Comparison of ENCODE assay signal across 35 cellular contexts in the genomic region with DNA sequence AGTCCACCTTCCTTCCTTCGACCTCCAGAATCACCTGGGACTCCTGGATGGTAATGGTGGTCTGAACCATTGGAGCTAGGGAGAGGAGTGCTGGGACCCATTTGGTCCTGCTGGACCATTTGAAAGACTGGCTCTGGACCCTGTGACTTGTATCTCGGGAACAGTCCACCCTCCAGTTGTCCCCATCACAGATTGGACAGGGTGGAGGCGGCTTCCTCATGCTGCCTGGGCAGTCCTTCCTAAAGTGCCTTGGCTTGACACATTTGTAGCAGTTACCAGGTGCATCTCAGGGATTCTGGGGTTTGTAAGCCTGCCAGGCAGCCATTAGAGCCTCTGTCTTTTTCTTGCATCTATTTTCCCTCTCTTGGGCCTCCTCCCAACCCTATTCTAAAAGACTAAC.
"Had no signal": no experiment of that assay in that cellular context is flagged by ENCODE, and none has a peak within 500 bp of the region (broad histone marks: within the 10 kb centered on the region; RNA-seq: fewer than 3 reads in every experiment).

No MANE protein-coding gene starts in this region.

- H3K9me3 Mint-ChIP-seq: activated naive CD8-positive, alpha-beta T cell treated with anti-CD3 and anti-CD28 coated beads for 36 hours had no signal

- DNase-seq: activated effector memory CD4-positive, alpha-beta T cell treated with anti-CD3 and anti-CD28 coated beads, Interleukin-2, amount 50 U/mL, for 16 hours; activated effector memory CD4-positive, alpha-beta T cell treated with Interleukin-2 at 50 U/mL for 16 hours; activated gamma-delta T cell; activated gamma-delta T cell treated with Interleukin-2 at 50 U/mL for 16 hours; activated naive CD4-positive, alpha-beta T cell; activated naive CD4-positive, alpha-beta T cell treated with anti-CD3 and anti-CD28 coated beads for 36 hours; activated naive CD4-positive, alpha-beta T cell treated with anti-CD3 and anti-CD28 coated beads, Interleukin-2, amount 10 ng/mL, durations not matched to agents 7 days and 5 days; activated naive CD4-positive, alpha-beta T cell treated with anti-CD3 and anti-CD28 coated beads, Interleukin-2, amount 50 U/mL, for 16 hours; activated naive CD4-positive, alpha-beta T cell treated with Interleukin-2 at 50 U/mL for 16 hours; activated naive CD8-positive, alpha-beta T cell treated with anti-CD3 and anti-CD28 coated beads for 36 hours; activated naive CD8-positive, alpha-beta T cell treated with anti-CD3 and anti-CD28 coated beads, Interleukin-2, amount 10 ng/mL, durations not matched to agents 7 days and 5 days; activated naive CD8-positive, alpha-beta T cell treated with anti-CD3 and anti-CD28 coated beads, Interleukin-2, amount 50 U/mL, for 24 hours; activated T-cell treated with anti-CD3 and anti-CD28 coated beads, Interleukin-2, amount 50 U/mL, for 1 hour; activated T-cell treated with anti-CD3 and anti-CD28 coated beads, Interleukin-2, amount 50 U/mL, for 24 hours; activated T-cell treated with anti-CD3 and anti-CD28 coated beads, Interleukin-2, amount 50 U/mL, for 4 hours; activated T-cell treated with anti-CD3 and anti-CD28 coated beads, Interleukin-2, amount 50 U/mL, for 48 hours; activated T-cell treated with anti-CD3 and anti-CD28 coated beads, Interleukin-2, amount 50 U/mL, for 72 hours; adrenal gland; amniotic stem cell; amygdala; anterior cingulate cortex; aorta; body of pancreas; brain microvascular endothelial cell; caudate nucleus; central memory CD4-positive, alpha-beta T cell; cerebellar nuclear complex had no signal

- ATAC-seq: activated naive CD4-positive, alpha-beta T cell treated with anti-CD3 and anti-CD28 coated beads, Interleukin-2, amount 50 U/mL, for 72 hours; activated naive CD8-positive, alpha-beta T cell treated with anti-CD3 and anti-CD28 coated beads, Interleukin-2, amount 50 U/mL, for 24 hours; activated T-cell treated with anti-CD3 and anti-CD28 coated beads, Interleukin-2, amount 50 U/mL, for 4 hours; activated T-cell treated with anti-CD3 and anti-CD28 coated beads, Interleukin-2, amount 50 U/mL, for 72 hours; activated T-helper 17 cell treated with anti-CD3 and anti-CD28 coated beads, Interleukin-2, amount 50 U/mL, for 72 hours; body of pancreas had no signal

- H3K4me3 Mint-ChIP-seq: activated naive CD4-positive, alpha-beta T cell treated with anti-CD3 and anti-CD28 coated beads for 36 hours; activated naive CD4-positive, alpha-beta T cell treated with anti-CD3 and anti-CD28 coated beads, Interleukin-2, amount 10 ng/mL, durations not matched to agents 7 days and 5 days; activated naive CD4-positive, alpha-beta T cell treated with anti-CD3 and anti-CD28 coated beads, Interleukin-2, amount 50 U/mL, for 24 hours; activated naive CD8-positive, alpha-beta T cell; activated naive CD8-positive, alpha-beta T cell treated with anti-CD3 and anti-CD28 coated beads for 36 hours; activated naive CD8-positive, alpha-beta T cell treated with anti-CD3 and anti-CD28 coated beads, Interleukin-2, amount 10 ng/mL, durations not matched to agents 7 days and 5 days; activated naive CD8-positive, alpha-beta T cell treated with anti-CD3 and anti-CD28 coated beads, Interleukin-2, amount 50 U/mL, for 24 hours; activated T-cell treated with anti-CD3 and anti-CD28 coated beads, Interleukin-2, amount 50 U/mL, for 24 hours; activated T-cell treated with anti-CD3 and anti-CD28 coated beads, Interleukin-2, amount 50 U/mL, for 4 hours; activated T-cell treated with anti-CD3 and anti-CD28 coated beads, Interleukin-2, amount 50 U/mL, for 72 hours; activated T-helper 1 cell treated with anti-CD3 and anti-CD28 coated beads, Interleukin-12 subunit alpha, Interleukin-12 subunit beta, Interleukin-2, Interleukin-4 antibody, amounts not matched to agents 30 ng/mL and 10 ng/mL and 1 ng/mL, durations not matched to agents 14 hours and 24 hours and 36 hours; activated T-helper 17 cell treated with anti-CD3 and anti-CD28 coated beads, Interleukin-2, amount 50 U/mL, for 72 hours; brain; central memory CD8-positive, alpha-beta T cell had no signal

- H3K4me1 Mint-ChIP-seq: activated naive CD4-positive, alpha-beta T cell treated with anti-CD3 and anti-CD28 coated beads, Interleukin-2, amount 10 ng/mL, durations not matched to agents 7 days and 5 days; activated naive CD4-positive, alpha-beta T cell treated with anti-CD3 and anti-CD28 coated beads, Interleukin-2, amount 50 U/mL, for 24 hours; activated naive CD8-positive, alpha-beta T cell treated with anti-CD3 and anti-CD28 coated beads for 36 hours; activated naive CD8-positive, alpha-beta T cell treated with anti-CD3 and anti-CD28 coated beads, Interleukin-2, amount 10 ng/mL, durations not matched to agents 7 days and 5 days; activated naive CD8-positive, alpha-beta T cell treated with anti-CD3 and anti-CD28 coated beads, Interleukin-2, amount 50 U/mL, for 24 hours; activated T-helper 17 cell treated with anti-CD3 and anti-CD28 coated beads, Interleukin-2, amount 50 U/mL, for 72 hours; central memory CD8-positive, alpha-beta T cell had no signal

- H3K27ac Mint-ChIP-seq: activated naive CD4-positive, alpha-beta T cell treated with anti-CD3 and anti-CD28 coated beads for 36 hours; activated naive CD4-positive, alpha-beta T cell treated with anti-CD3 and anti-CD28 coated beads, Interleukin-2, amount 10 ng/mL, durations not matched to agents 7 days and 5 days; activated naive CD4-positive, alpha-beta T cell treated with anti-CD3 and anti-CD28 coated beads, Interleukin-2, amount 50 U/mL, for 24 hours; activated naive CD4-positive, alpha-beta T cell treated with anti-CD3 and anti-CD28 coated beads, Interleukin-2, amount 50 U/mL, for 72 hours; activated naive CD8-positive, alpha-beta T cell; activated naive CD8-positive, alpha-beta T cell treated with anti-CD3 and anti-CD28 coated beads for 36 hours; activated naive CD8-positive, alpha-beta T cell treated with anti-CD3 and anti-CD28 coated beads, Interleukin-2, amount 10 ng/mL, durations not matched to agents 7 days and 5 days; activated naive CD8-positive, alpha-beta T cell treated with anti-CD3 and anti-CD28 coated beads, Interleukin-2, amount 50 U/mL, for 24 hours; activated T-cell treated with anti-CD3 and anti-CD28 coated beads, Interleukin-2, amount 50 U/mL, for 24 hours; activated T-cell treated with anti-CD3 and anti-CD28 coated beads, Interleukin-2, amount 50 U/mL, for 72 hours; activated T-helper 1 cell treated with anti-CD3 and anti-CD28 coated beads, Interleukin-12 subunit alpha, Interleukin-12 subunit beta, Interleukin-2, Interleukin-4 antibody, amounts not matched to agents 30 ng/mL and 10 ng/mL and 1 ng/mL, durations not matched to agents 14 hours and 24 hours and 36 hours; activated T-helper 17 cell treated with anti-CD3 and anti-CD28 coated beads, Interleukin-2, amount 50 U/mL, for 72 hours; activated T-helper 2 cell treated with anti-CD3 and anti-CD28 coated beads, Interferon-gamma antibody, Interleukin-2, Interleukin-4, amounts not matched to agents 10 μg/mL and 5 μg/mL and 100 μg/mL, durations not matched to agents 14 hours and 24 hours and 36 hours; brain had no signal

- H3K36me3 Mint-ChIP-seq: activated naive CD4-positive, alpha-beta T cell treated with anti-CD3 and anti-CD28 coated beads, Interleukin-2, amount 10 ng/mL, durations not matched to agents 7 days and 5 days; activated naive CD4-positive, alpha-beta T cell treated with anti-CD3 and anti-CD28 coated beads, Interleukin-2, amount 50 U/mL, for 24 hours; activated naive CD4-positive, alpha-beta T cell treated with anti-CD3 and anti-CD28 coated beads, Interleukin-2, amount 50 U/mL, for 72 hours; activated naive CD8-positive, alpha-beta T cell; activated naive CD8-positive, alpha-beta T cell treated with anti-CD3 and anti-CD28 coated beads for 36 hours; activated naive CD8-positive, alpha-beta T cell treated with anti-CD3 and anti-CD28 coated beads, Interleukin-2, amount 10 ng/mL, durations not matched to agents 7 days and 5 days; brain had no signal
